ENCODE assay signal across 11 cellular contexts in the genomic region with DNA sequence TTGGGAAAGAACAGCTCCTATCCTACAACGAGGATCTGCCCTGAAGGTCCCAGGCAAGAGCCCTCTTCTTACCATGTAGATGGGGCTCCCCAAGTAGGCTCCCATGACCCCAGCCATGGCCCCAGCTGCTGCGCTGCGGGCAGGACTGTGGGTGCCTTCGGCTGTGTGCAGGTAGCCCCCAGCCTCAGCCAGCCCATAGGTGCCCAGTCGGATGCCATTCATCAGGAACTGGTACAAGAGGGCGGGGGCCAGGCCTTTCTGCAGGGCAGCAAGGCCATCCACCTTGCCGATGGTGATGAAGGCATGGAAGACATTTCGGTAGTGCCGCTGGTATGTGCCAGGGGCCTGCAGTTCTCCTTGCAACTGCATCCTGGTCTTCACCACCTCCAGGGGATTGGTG. TPM values are rescaled to one million over a fixed set of nuclear protein-coding genes. Genes with fewer than 3 reads are reported as not detected.
DNase-seq lines count a peak whose midpoint lies in the region; ATAC-seq, FAIRE-seq and TF ChIP-seq lines count a peak whose summit lies in the region.
"Had no signal": no experiment of that assay in that cellular context is flagged by ENCODE, and none has a peak within 500 bp of the region (broad histone marks: within the 10 kb centered on the region; RNA-seq: fewer than 3 reads in every experiment).

No MANE protein-coding gene starts in this region.

- H3K4ac ChIP-seq in H1 (replicated peaks; ENCODE audit: insufficient read length, low read depth, low read length), result no peak overlapping the region

- H3K23ac ChIP-seq in H1 (ENCODE audit: insufficient read length), result no peak overlapping the region

- DNase-seq in GM23248 (no peak), PC-9 (no peak), H1 (ENCODE audit: low read depth in 1 of 2, low spot score in 2 of 2) (no peak), NCI-H128 (lab: John Stamatoyannopoulos, UW; ENCODE audit: unreplicated experiment) (no peak), MV-4-11 (lab: John Stamatoyannopoulos, UW) (no peak)
- DNase-seq: NCI-H774; stimulated activated CD4-positive, alpha-beta T cell treated with anti-CD3 and anti-CD28 coated beads, Interleukin-2, amount 100 ng/mL, for 48 hours had no signal

- peak overlapping the region; percentile 82; the same call in 1 of the 2 replicates for H2AFZ ChIP-seq in GM23248
- H2AFZ ChIP-seq in PC-9, result no peak overlapping the region
- H2AFZ ChIP-seq in H1 (ENCODE audit: low read length), result no peak overlapping the region

- H4K20me1 ChIP-seq in GM23248 (ENCODE audit: insufficient read depth) (no peaks in the 10 kb centered on the region), PC-9 (ENCODE audit: insufficient read depth) (no peaks in the 10 kb centered on the region), H1 (replicated peaks in 1 of 2; ENCODE audit: control insufficient read depth in 1 of 2, insufficient read depth in 2 of 2, low read length in 2 of 2) (peaks cover 0 to 1% of the 10 kb centered on the region in 2 experiments)

- no peak overlapping the region for H2AK5ac ChIP-seq in H1 (ENCODE audit: low read depth, low read length)

- TF ChIP-seq POLR2A in H1 (IDR thresholded peaks at IDR 0.05; ENCODE audit: control extremely low read depth in 1 of 2, low read depth in 2 of 2, low read length in 2 of 2), result no peak

- H3K36me3 ChIP-seq in GM23248 (ENCODE audit: low read depth) (no peaks in the 10 kb centered on the region), PC-9 (ENCODE audit: low read depth) (no peaks in the 10 kb centered on the region), H1 (ENCODE audit: control insufficient read depth in 2 of 4, insufficient read depth in 4 of 4, low read length in 3 of 4) (no peaks in the 10 kb centered on the region), rectal smooth muscle tissue (ENCODE audit: control insufficient read depth, insufficient read depth, low read length) (no peaks in the 10 kb centered on the region)

- H2BK12ac ChIP-seq in H1 (ENCODE audit: low read depth, low read length), result no peak overlapping the region

- no peaks in the 10 kb centered on the region for H3K27me3 ChIP-seq in GM23248 (replicated peaks; ENCODE audit: insufficient read depth)
- no peaks in the 10 kb centered on the region for H3K27me3 ChIP-seq in PC-9 (ENCODE audit: insufficient read depth, low read depth)
- peaks cover 0 to 2% (median 0%) of the 10 kb centered on the region in 4 experiments; a peak in 1 of 7 replicates for H3K27me3 ChIP-seq in H1 (replicated peaks in 1 of 4; ENCODE audit: control insufficient read depth in 3 of 4, extremely low read depth in 1 of 4, insufficient read depth in 3 of 4, low read length in 3 of 4)
- no peaks in the 10 kb centered on the region for H3K27me3 ChIP-seq in rectal smooth muscle tissue (ENCODE audit: control insufficient read depth, insufficient read depth, low read length)

- H4K8ac ChIP-seq in H1 (ENCODE audit: extremely low read depth, insufficient read depth, low read length), result no peak overlapping the region

- 0 out of 2 replicates have a peak overlapping the region, but pooled peaks have one; percentile 72 for H2BK15ac ChIP-seq in H1 (ENCODE audit: low read length)

- peaks cover 3% of the 10 kb centered on the region; the same call in 1 of the 2 replicates for H3K23me2 ChIP-seq in H1 (ENCODE audit: low read depth, low read length)

- no peak overlapping the region for H3K27ac ChIP-seq in GM23248
- no peak overlapping the region for H3K27ac ChIP-seq in PC-9
- no peak overlapping the region for H3K27ac ChIP-seq in H1 (ENCODE audit: low read depth, low read length)
- no peak overlapping the region for H3K27ac ChIP-seq in rectal smooth muscle tissue (ENCODE audit: low read depth, low read length)

- POLR2A ChIA-PET in PC-9 (lab: Charles Lee; ENCODE audit: unreplicated experiment) (interaction anchor here (0.5 to 1.0 kb wide), 4 partner anchors 12 to 121 kb away, joined by 3 to 10 read pairs (median 4); no protein-coding TSS in a partner anchor), H1 (lab: Charles Lee; ENCODE audit: partially characterized antibody) (interaction anchor here (1.7 to 66.3 kb wide), 8 partner anchors 10 to 121 kb away, joined by 3 to 1521 read pairs (median 10); a partner anchor contains a TSS)

- no peak overlapping the region for H3K14ac ChIP-seq in H1 (ENCODE audit: insufficient read length)

- TF ChIP-seq EP300 in H1 (IDR thresholded peaks at IDR 0.05; ENCODE audit: borderline replicate concordance in 1 of 2, low read depth in 2 of 2, low read length in 2 of 2), result no peak

- no peak overlapping the region for H4K5ac ChIP-seq in H1 (ENCODE audit: insufficient read length, low read depth, low read length)

- H3K4me1 ChIP-seq in GM23248 (ENCODE audit: insufficient read depth), result 0 out of 2 replicates have a peak, but pooled peaks cover 4% of the 10 kb centered on the region
- H3K4me1 ChIP-seq in PC-9 (replicated peaks; ENCODE audit: insufficient read depth), result no peaks in the 10 kb centered on the region; the same call in 1 of the 2 replicates
- peaks cover 0 to 11% (median 7%) of the 10 kb centered on the region in 4 experiments; a peak in 6 of 7 replicates for H3K4me1 ChIP-seq in H1 (replicated peaks in 1 of 4; ENCODE audit: control insufficient read depth in 3 of 4, insufficient read depth in 4 of 4, low read length in 3 of 4)
- peaks cover 9% of the 10 kb centered on the region for H3K4me1 ChIP-seq in rectal smooth muscle tissue (ENCODE audit: control insufficient read depth, insufficient read depth, low read length)

- H3K56ac ChIP-seq in H1 (replicated peaks; ENCODE audit: insufficient read length, low read depth, low read length), result no peak overlapping the region

- H3K79me2 ChIP-seq in GM23248 (ENCODE audit: insufficient read depth), result no peaks in the 10 kb centered on the region
- H3K79me2 ChIP-seq in PC-9 (ENCODE audit: low read depth), result no peaks in the 10 kb centered on the region
- H3K79me2 ChIP-seq in H1 (ENCODE audit: control insufficient read depth in 1 of 2, insufficient read depth in 2 of 2, low read length in 2 of 2), result no peaks in the 10 kb centered on the region

- no peak for FAIRE-seq in H1 (lab: Jason Lieb, UNC)

- no peak overlapping the region for H2BK120ac ChIP-seq in H1 (replicated peaks; ENCODE audit: low read depth, low read length)

- in situ Hi-C loops in GM23248 (cut with MboI), result no loop called here

- TF ChIP-seq RAD21 in H1 (IDR thresholded peaks at IDR 0.05 in 1 of 2, conservative IDR thresholded peaks at IDR 0.05 in 1 of 2; ENCODE audit: low read depth in 2 of 2, low read length in 2 of 2), result no peak

- H3K4me2 ChIP-seq in GM23248 (ENCODE audit: unreplicated experiment) (no peak overlapping the region), PC-9 (peak overlapping the region; percentile 75; the same call in 1 of the 2 replicates), H1 (ENCODE audit: insufficient read depth in 1 of 2, low read depth in 2 of 2, low read length in 2 of 2) (peak overlapping the region; percentile 58 to 61)

- H2BK20ac ChIP-seq in H1 (ENCODE audit: low read length), result no peak overlapping the region

- no peak overlapping the region for H3K18ac ChIP-seq in H1 (ENCODE audit: extremely low read depth, low read length)

- TF ChIP-seq CTCF in PC-9 (conservative IDR thresholded peaks at IDR 0.05) (no peak), H1 (IDR thresholded peaks at IDR 0.05; ENCODE audit: control extremely low read depth in 1 of 3, insufficient read depth in 1 of 3, low read depth in 1 of 3, low read length in 3 of 3) (no peak)

- CTCF ChIA-PET in PC-9 (lab: Charles Lee), result interaction anchor here (1.3 kb wide), 1 partner anchor 452 kb away, joined by 6 read pairs; no protein-coding TSS in a partner anchor
- CTCF ChIA-PET in H1 (lab: Charles Lee; ENCODE audit: partially characterized antibody), result interaction anchor here (1.1 to 1.8 kb wide), 6 partner anchors 10 to 175 kb away, joined by 3 to 6 read pairs (median 4); a partner anchor contains a TSS

- 0 out of 2 replicates have a peak overlapping the region, but pooled peaks have one; percentile 79 for H3K4me3 ChIP-seq in GM23248
- no peak overlapping the region for H3K4me3 ChIP-seq in PC-9
- H3K4me3 ChIP-seq in H1 (ENCODE audit: extremely low read depth in 1 of 4, insufficient read depth in 2 of 4, low read depth in 3 of 4, low read length in 4 of 4), result peak overlapping the region in 1 of 4 experiments; percentile 82; a peak in 3 of 8 replicates
- H3K4me3 ChIP-seq in rectal smooth muscle tissue (ENCODE audit: low read length), result peak overlapping the region; percentile 79

- H3K9me2 ChIP-seq in GM23248 (ENCODE audit: insufficient read depth) (no peaks in the 10 kb centered on the region), PC-9 (ENCODE audit: insufficient read depth) (no peaks in the 10 kb centered on the region)

- H3K79me1 ChIP-seq in H1 (ENCODE audit: low read depth, low read length), result no peaks in the 10 kb centered on the region

- intact Hi-C loops in PC-9 (cut with micrococcal nuclease; ENCODE audit: unreplicated experiment), result loop anchor here (2.0 kb wide), 2 partner anchors 46 to 72 kb away; a partner anchor contains a TSS

- H2BK5ac ChIP-seq in H1 (ENCODE audit: low read depth, low read length), result no peak overlapping the region

- no peak for ATAC-seq in HG02759 (IDR thresholded peaks at IDR 0.05; ENCODE audit: unreplicated experiment)

- H3K9ac ChIP-seq in GM23248 (no peak overlapping the region), H1 (replicated peaks in 1 of 4; ENCODE audit: extremely low read depth in 1 of 4, low read depth in 3 of 4, low read length in 3 of 4) (no peak overlapping the region), rectal smooth muscle tissue (ENCODE audit: low read length) (no peak overlapping the region)

- H3K9me3 ChIP-seq in GM23248 (ENCODE audit: low read depth) (no peaks in the 10 kb centered on the region), PC-9 (ENCODE audit: insufficient read depth, low read depth) (no peaks in the 10 kb centered on the region), H1 (ENCODE audit: insufficient read depth in 2 of 2, low read depth in 1 of 2, low read length in 1 of 2) (no peaks in the 10 kb centered on the region)

- 87 to 88% methylated on average over 9 of the region's 9 CpGs for WGBS in GM23248 (ENCODE audit: low coverage in 1 of 2, low lambda C conversion rate in 2 of 2, missing lambda C conversion rate in 2 of 2), 2 experiments
- WGBS in H1 (ENCODE audit: extremely low coverage in 1 of 2, insufficient coverage in 1 of 2, insufficient read length in 1 of 2, insufficient replicate concordance in 2 of 2, low coverage in 1 of 2, low lambda C conversion rate in 2 of 2, missing lambda C conversion rate in 1 of 2), 2 experiments, result 89% methylated on average over 9 of the region's 9 CpGs; no CpG with 5 or more reads in 1 of the 2 experiments

- H3F3A ChIP-seq in GM23248 (ENCODE audit: insufficient read depth), result 0 out of 2 replicates have a peak, but pooled peaks cover 4% of the 10 kb centered on the region
- H3F3A ChIP-seq in PC-9 (ENCODE audit: insufficient read depth, low read depth), result peaks cover 17% of the 10 kb centered on the region; the same call in 1 of the 2 replicates

- BruUV-seq in PC-9 (replicated peaks; lab: Mats Ljungman, UMichigan), result no TSS peak

- no peak overlapping the region for H4K91ac ChIP-seq in H1 (replicated peaks; ENCODE audit: insufficient read length, low read length)

RNA-seq across cellular contexts. Expression of a gene that starts 0.8 kb away (rescaled TPM):
- 0.65 and 2.0 TPM in 2 replicates for total RNA-seq in GM23248 (2014; rRNA removed; shearing (Covaris generic))
- 1.2 and 2.0 TPM in 2 replicates for polyA plus RNA-seq in GM23248 (2016; fragmentation: Nextera tagmentation; extraction: Ambion mirVana)
- total RNA-seq in PC-9 (2021), result 7.3 and 7.6 TPM in 2 replicates
- 3.6 and 5.8 TPM in 2 replicates for total RNA-seq in H1 (2021; fragmentation: NEBNext Ultra II Directional; extraction: Animal tissue kit (Norgen Biotek cat#: 25700))
- 4.2 and 6.0 TPM in 2 replicates for polyA plus RNA-seq in H1 (2011; rRNA removed)
- polyA plus RNA-seq in H1 (2011; cell fraction: cytosol; rRNA removed), result 3.1 TPM
- polyA plus RNA-seq in H1 (2011; cell fraction: nucleus; rRNA removed), result 16.8 TPM
- 3.5 to 7.5 TPM (median 6.5 TPM) in 4 replicates for polyA plus RNA-seq in H1 (2012, experiment 1 of 2)
- 7.1 TPM for polyA plus RNA-seq in H1 (2012, experiment 2 of 2)
- polyA plus RNA-seq in H1 (2013, experiment 1 of 2), result 4.9 TPM
- 5.0 TPM for polyA plus RNA-seq in H1 (2013, experiment 2 of 2)
- polyA minus RNA-seq in H1 (2011; rRNA and poly(A)+ RNA removed), result 1.6 and 2.0 TPM in 2 replicates
- polyA minus RNA-seq in H1 (2011; cell fraction: cytosol; rRNA and poly(A)+ RNA removed), result 5.4 TPM
- 4.0 TPM for polyA minus RNA-seq in H1 (2011; cell fraction: nucleus; rRNA and poly(A)+ RNA removed)

RNA-seq across cellular contexts. Expression of a gene that starts 5.9 kb away (rescaled TPM):
- total RNA-seq in GM23248 (2014; rRNA removed; shearing (Covaris generic)), result 4.8 and 13.8 TPM in 2 replicates
- polyA plus RNA-seq in GM23248 (2016; fragmentation: Nextera tagmentation; extraction: Ambion mirVana), result 29.7 and 30.3 TPM in 2 replicates
- 35.0 and 45.5 TPM in 2 replicates for total RNA-seq in PC-9 (2021)
- total RNA-seq in H1 (2021; fragmentation: NEBNext Ultra II Directional; extraction: Animal tissue kit (Norgen Biotek cat#: 25700)), result 36.9 and 39.4 TPM in 2 replicates
- polyA plus RNA-seq in H1 (2011; rRNA removed), result 49.6 and 52.8 TPM in 2 replicates
- 57.8 TPM for polyA plus RNA-seq in H1 (2011; cell fraction: cytosol; rRNA removed)
- 77.2 TPM for polyA plus RNA-seq in H1 (2011; cell fraction: nucleus; rRNA removed)
- 48.7 to 53.1 TPM (median 50.5 TPM) in 4 replicates for polyA plus RNA-seq in H1 (2012, experiment 1 of 2)
- polyA plus RNA-seq in H1 (2012, experiment 2 of 2), result 76.5 TPM
- polyA plus RNA-seq in H1 (2013, experiment 1 of 2), result 59.0 TPM
- polyA plus RNA-seq in H1 (2013, experiment 2 of 2), result 57.7 TPM
- 19.5 and 20.1 TPM in 2 replicates for polyA minus RNA-seq in H1 (2011; rRNA and poly(A)+ RNA removed)
- 22.1 TPM for polyA minus RNA-seq in H1 (2011; cell fraction: cytosol; rRNA and poly(A)+ RNA removed)
- 14.0 TPM for polyA minus RNA-seq in H1 (2011; cell fraction: nucleus; rRNA and poly(A)+ RNA removed)

RNA-seq across cellular contexts. Expression of a gene that starts 15.7 kb away (rescaled TPM):
- total RNA-seq in GM23248 (2014; rRNA removed; shearing (Covaris generic)), result not detected in 2 replicates
- polyA plus RNA-seq in GM23248 (2016; fragmentation: Nextera tagmentation; extraction: Ambion mirVana), result not detected in 2 replicates
- not detected in 2 replicates for total RNA-seq in PC-9 (2021)
- total RNA-seq in H1 (2021; fragmentation: NEBNext Ultra II Directional; extraction: Animal tissue kit (Norgen Biotek cat#: 25700)), result 0.67 and 1.8 TPM in 2 replicates
- 4.1 and 9.3 TPM in 2 replicates for polyA plus RNA-seq in H1 (2011; rRNA removed)
- 0.80 TPM for polyA plus RNA-seq in H1 (2011; cell fraction: cytosol; rRNA removed)
- polyA plus RNA-seq in H1 (2011; cell fraction: nucleus; rRNA removed), result 2.7 TPM
- polyA plus RNA-seq in H1 (2012, experiment 1 of 2), result 0.41 to 0.90 TPM (median 0.66 TPM) in 4 replicates
- 0.72 TPM for polyA plus RNA-seq in H1 (2012, experiment 2 of 2)
- 0.87 TPM for polyA plus RNA-seq in H1 (2013, experiment 1 of 2)
- 0.72 TPM for polyA plus RNA-seq in H1 (2013, experiment 2 of 2)
- 0.63 and 0.66 TPM in 2 replicates for polyA minus RNA-seq in H1 (2011; rRNA and poly(A)+ RNA removed)
- 0.66 TPM for polyA minus RNA-seq in H1 (2011; cell fraction: cytosol; rRNA and poly(A)+ RNA removed)
- 0.60 TPM for polyA minus RNA-seq in H1 (2011; cell fraction: nucleus; rRNA and poly(A)+ RNA removed)
- total RNA-seq: M059J had no signal

RNA-seq across cellular contexts. Expression of a gene that starts 45.3 kb away (rescaled TPM):
- total RNA-seq in GM23248 (2014; rRNA removed; shearing (Covaris generic)), result 13.4 and 33.0 TPM in 2 replicates
- polyA plus RNA-seq in GM23248 (2016; fragmentation: Nextera tagmentation; extraction: Ambion mirVana), result 14.8 and 16.0 TPM in 2 replicates
- 54.5 and 68.2 TPM in 2 replicates for total RNA-seq in PC-9 (2021)
- 238 and 248 TPM in 2 replicates for total RNA-seq in H1 (2021; fragmentation: NEBNext Ultra II Directional; extraction: Animal tissue kit (Norgen Biotek cat#: 25700))
- 88.4 and 120 TPM in 2 replicates for polyA plus RNA-seq in H1 (2011; rRNA removed)
- 82.0 TPM for polyA plus RNA-seq in H1 (2011; cell fraction: cytosol; rRNA removed)
- 363 TPM for polyA plus RNA-seq in H1 (2011; cell fraction: nucleus; rRNA removed)
- 107 to 119 TPM (median 115 TPM) in 4 replicates for polyA plus RNA-seq in H1 (2012, experiment 1 of 2)
- 124 TPM for polyA plus RNA-seq in H1 (2012, experiment 2 of 2)
- polyA plus RNA-seq in H1 (2013, experiment 1 of 2), result 71.8 TPM
- 62.8 TPM for polyA plus RNA-seq in H1 (2013, experiment 2 of 2)
- 219 and 271 TPM in 2 replicates for polyA minus RNA-seq in H1 (2011; rRNA and poly(A)+ RNA removed)
- 89.1 TPM for polyA minus RNA-seq in H1 (2011; cell fraction: cytosol; rRNA and poly(A)+ RNA removed)
- polyA minus RNA-seq in H1 (2011; cell fraction: nucleus; rRNA and poly(A)+ RNA removed), result 167 TPM

RNA-seq across cellular contexts. Expression of a gene that starts 45.3 kb away (rescaled TPM):
- not detected in 2 replicates for total RNA-seq in GM23248 (2014; rRNA removed; shearing (Covaris generic))
- polyA plus RNA-seq in GM23248 (2016; fragmentation: Nextera tagmentation; extraction: Ambion mirVana) (not detected in 2 replicates), H1 (2011; rRNA removed) (not detected in 2 replicates)
- not detected in 2 replicates for total RNA-seq in PC-9 (2021)
- total RNA-seq in H1 (2021; fragmentation: NEBNext Ultra II Directional; extraction: Animal tissue kit (Norgen Biotek cat#: 25700)), result not detected in 2 replicates
- not detected for polyA plus RNA-seq in H1 (2011; cell fraction: cytosol; rRNA removed)
- not detected for polyA plus RNA-seq in H1 (2011; cell fraction: nucleus; rRNA removed)
- not detected in 4 replicates for polyA plus RNA-seq in H1 (2012, experiment 1 of 2)
- not detected for polyA plus RNA-seq in H1 (2012, experiment 2 of 2)
- polyA plus RNA-seq in H1 (2013, experiment 1 of 2), result not detected
- not detected for polyA plus RNA-seq in H1 (2013, experiment 2 of 2)
- not detected in 2 replicates for polyA minus RNA-seq in H1 (2011; rRNA and poly(A)+ RNA removed)
- polyA minus RNA-seq in H1 (2011; cell fraction: cytosol; rRNA and poly(A)+ RNA removed), result not detected
- polyA minus RNA-seq in H1 (2011; cell fraction: nucleus; rRNA and poly(A)+ RNA removed), result not detected
- total RNA-seq: lower leg skin, M059J had no signal
